In genomic region chr5:138492552-138493045, GRCh38 we compare ENCODE assay signal across 8 cellular contexts. TPM values are rescaled to one million over a fixed set of nuclear protein-coding genes. Genes with fewer than 3 reads are reported as not detected.
DNase-seq lines count a peak whose midpoint lies in the region; ATAC-seq and TF ChIP-seq lines count a peak whose summit lies in the region.

No MANE protein-coding gene starts in this region.

- BruUV-seq in MCF 10A (replicated peaks; lab: Mats Ljungman, UMichigan), result TSS peak; percentile 61

- H3K4me1 Mint-ChIP-seq in MCF 10A (ENCODE audit: insufficient read depth, unreplicated experiment), result peaks cover 41% of the 10 kb centered on the region

- POLR2A ChIA-PET in MCF 10A (lab: Yijun Ruan, JAX), result interaction anchor here (0.7 to 16.1 kb wide), 11 partner anchors 10 to 340 kb away, joined by 3 to 626 read pairs (median 3); partner anchors contain the start of genes CDC23, EGR1, ETF1 and KIF20A

- H3K4me3 Mint-ChIP-seq in MCF 10A (ENCODE audit: unreplicated experiment), result peak overlapping the region; percentile 94

- peaks cover 6% of the 10 kb centered on the region for H3K36me3 Mint-ChIP-seq in MCF 10A (ENCODE audit: insufficient read depth, unreplicated experiment)

- intact Hi-C loops in heart right ventricle (cut with DNase I), result loop anchor here in 4 of 10 donors (1.0 to 5.0 kb wide), 4 partner anchors 12 to 140 kb away; partner anchors contain the start of genes EGR1 (in 2 of the 4), ETF1 (in 1 of the 4) and KDM3B (in 1 of the 4)
- intact Hi-C loops in left cardiac atrium (cut with DNase I), result no loop called here
- intact Hi-C loops in MCF 10A (cut with micrococcal nuclease), result loop anchor here (1.0 kb wide), 1 partner anchor 27 kb away; the partner anchor contains the start of gene EGR1
- intact Hi-C loops in vagina (cut with DNase I), result loop anchor here (1.0 kb wide), 1 partner anchor 27 kb away; the partner anchor contains the start of gene EGR1

- peak overlapping the region; percentile 70 for H3K27ac Mint-ChIP-seq in MCF 10A (ENCODE audit: low read depth, unreplicated experiment)

- TF ChIP-seq CTCF in heart right ventricle (IDR thresholded peaks at IDR 0.05), result no peak
- no peak for TF ChIP-seq CTCF in MCF 10A (IDR thresholded peaks at IDR 0.05; ENCODE audit: unreplicated experiment)
- TF ChIP-seq CTCF in vagina (IDR thresholded peaks at IDR 0.05), result no peak

- H3K4me3 ChIP-seq in heart right ventricle (peak overlapping the region; percentile 16 to 67 (median 60)), mononuclear cell (ENCODE audit: low read length) (peak overlapping the region; percentile 48), vagina (peak overlapping the region; percentile 56 to 58)

- H3K9me3 Mint-ChIP-seq in MCF 10A (ENCODE audit: unreplicated experiment), result no peaks in the 10 kb centered on the region

- no peaks in the 10 kb centered on the region for H3K36me3 ChIP-seq in heart right ventricle
- no peaks in the 10 kb centered on the region for H3K36me3 ChIP-seq in vagina

- no peaks in the 10 kb centered on the region for H3K27me3 Mint-ChIP-seq in MCF 10A (ENCODE audit: insufficient read depth, unreplicated experiment)

- WGBS in heart right ventricle, 2 donors, result 22 to 32% methylated on average over 10 of the region's 10 CpGs

- H3K9me3 ChIP-seq in heart right ventricle, result no peaks in the 10 kb centered on the region
- no peaks in the 10 kb centered on the region for H3K9me3 ChIP-seq in mononuclear cell (ENCODE audit: low read depth, low read length)
- no peaks in the 10 kb centered on the region for H3K9me3 ChIP-seq in vagina

- peaks cover 14 to 38% (median 31%) of the 10 kb centered on the region in 9 donors for H3K4me1 ChIP-seq in heart right ventricle
- H3K4me1 ChIP-seq in mononuclear cell (ENCODE audit: insufficient read depth, low read length), result peaks cover 16% of the 10 kb centered on the region
- peaks cover 37% of the 10 kb centered on the region for H3K4me1 ChIP-seq in vagina

- CTCF ChIA-PET in MCF 10A (lab: Yijun Ruan, JAX), result interaction anchor here (0.5 to 5.0 kb wide), 9 partner anchors 11 to 1477 kb away, joined by 3 to 73 read pairs (median 3); partner anchors contain the start of gene EGR1

- DNase-seq in heart right ventricle, result no peak
- no peak for DNase-seq in left cardiac atrium
- DNase-seq in MCF 10A (ENCODE audit: unreplicated experiment), result no peak
- DNase-seq in vagina (ENCODE audit: extremely low spot score in 2 of 2), result no peak
- DNase-seq in amniotic stem cell (lab: John Stamatoyannopoulos, UW), result no peak
- no peak for DNase-seq in stimulated activated CD4-positive, alpha-beta T cell treated with anti-CD3 and anti-CD28 coated beads, Interleukin-2, amount 100 ng/mL, for 24 hours
- no peak for DNase-seq in ecto neural progenitor cell (ENCODE audit: low spot score)

- ATAC-seq in heart right ventricle (peak in 3 of 8 donors; percentile 2 to 20 (median 4)), left cardiac atrium (no peak)

- no peak for TF ChIP-seq POLR2A in vagina (IDR thresholded peaks at IDR 0.05)

- H3K27ac ChIP-seq in heart right ventricle (peak overlapping the region in 8 of 10 donors; percentile 50 to 77 (median 70)), vagina (peak overlapping the region; percentile 80)

- peaks cover 0 to 28% (median 0%) of the 10 kb centered on the region in 7 donors for H3K27me3 ChIP-seq in heart right ventricle
- peaks cover 27% of the 10 kb centered on the region for H3K27me3 ChIP-seq in mononuclear cell (ENCODE audit: insufficient read depth, low read length)
- H3K27me3 ChIP-seq in vagina, result no peaks in the 10 kb centered on the region

RNA-seq across cellular contexts. Expression of gene EGR1, which starts 27.3 kb away (rescaled TPM):
- 100 to 1,000 TPM in 1 of 10 donors, 10 to 100 TPM in 8, 1 to 10 TPM in 1; 5.2 to 164 (median 40.8) TPM for total RNA-seq in heart right ventricle
- 10 to 100 TPM; 10.8 to 14.5 TPM for polyA plus RNA-seq in heart right ventricle
- 10 to 100 TPM; 29.1 to 71.9 TPM for total RNA-seq in left cardiac atrium
- total RNA-seq in MCF 10A (2022), result 92.3 and 189 TPM in 2 replicates
- 36.6 TPM for total RNA-seq in mononuclear cell
- 119 TPM for total RNA-seq in vagina

RNA-seq across cellular contexts. Expression of gene ETF1, which starts 50.4 kb away (rescaled TPM):
- total RNA-seq in heart right ventricle, result 100 to 1,000 TPM in 1 of 10 donors, 10 to 100 TPM in 9; 73.5 to 113 (median 83.9) TPM
- 10 to 100 TPM; 17.9 to 52.3 TPM for polyA plus RNA-seq in heart right ventricle
- 100 to 1,000 TPM in 1 of 2 donors, 10 to 100 TPM in 1; 74.0 to 106 TPM for total RNA-seq in left cardiac atrium
- total RNA-seq in MCF 10A (2022), result 307 and 349 TPM in 2 replicates
- 189 TPM for total RNA-seq in mononuclear cell
- 60.6 TPM for total RNA-seq in vagina

RNA-seq across cellular contexts. Expression of gene REEP2, which starts 53.7 kb away (rescaled TPM):
- total RNA-seq in heart right ventricle (10 to 100 TPM in 2 of 10 donors, 1 to 10 TPM in 8; 2.0 to 17.3 (median 8.0) TPM), left cardiac atrium (10 to 100 TPM; 15.6 to 17.0 TPM), MCF 10A (2022) (0.77 and 0.81 TPM in 2 replicates), mononuclear cell (not detected), vagina (6.1 TPM)
- 10 to 100 TPM in 1 of 2 donors, 1 to 10 TPM in 1; 2.3 to 10.8 TPM for polyA plus RNA-seq in heart right ventricle

Comparison
In these comparisons a context has a peak if more than half of its experiments do, and no peak if none do; other contexts are left out.
1. intact Hi-C loops: an anchor here in MCF 10A (1.0 kb wide) and vagina (1.0 kb wide); none called in left cardiac atrium.